Comparison of ENCODE assay signal across 9 cellular contexts in the genomic region with DNA sequence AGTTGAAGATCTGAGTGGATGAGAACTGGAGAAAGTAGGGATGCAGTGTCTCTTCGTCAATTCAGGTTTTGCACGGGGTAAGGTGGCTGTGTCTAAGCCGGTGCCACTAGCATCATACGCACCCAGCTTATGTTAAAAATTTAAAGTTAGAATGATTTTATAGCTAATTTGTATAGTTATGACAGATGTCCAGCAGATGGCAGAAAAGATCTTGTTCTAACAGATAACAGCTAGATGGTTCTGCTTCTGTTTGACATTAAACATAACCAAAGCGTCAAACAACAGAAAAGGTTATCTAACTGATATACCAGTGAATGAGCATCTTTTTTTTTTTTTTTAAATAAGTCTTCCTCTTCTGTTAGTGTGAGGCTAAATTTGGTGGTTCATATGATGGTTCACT. TPM values are rescaled to one million over a fixed set of nuclear protein-coding genes. Genes with fewer than 3 reads are reported as not detected.
DNase-seq lines count a peak whose midpoint lies in the region; ATAC-seq and TF ChIP-seq lines count a peak whose summit lies in the region.
"Had no signal": no experiment of that assay in that cellular context is flagged by ENCODE, and none has a peak within 500 bp of the region (broad histone marks: within the 10 kb centered on the region; RNA-seq: fewer than 3 reads in every experiment).

No MANE protein-coding gene starts in this region.

- no peak overlapping the region for H3K9ac ChIP-seq in fibroblast of lung (ENCODE audit: insufficient read depth, low read length)

- intact Hi-C loops in aorta (cut with DNase I): no loop called here

- DNase-seq in EL: peak; percentile 53
- peak; percentile 5 for DNase-seq in LoVo (ENCODE audit: low spot score)
- DNase-seq in RWPE1 (ENCODE audit: low spot score): peak; percentile 51
- DNase-seq in fibroblast of lung (ENCODE audit: low read depth in 2 of 2): peak; percentile 51 to 74
- DNase-seq in pons (ENCODE audit: low spot score): peak; percentile 80
- no peak for DNase-seq in activated T-cell treated with anti-CD3 and anti-CD28 coated beads for 4 hours
- DNase-seq in aorta: no peak
- no peak for DNase-seq in MG63

- WGBS in aorta, 2 donors: 58 to 60% methylated on average over 5 of the region's 5 CpGs

- H3K9me3 ChIP-seq in fibroblast of lung (ENCODE audit: control insufficient read depth, insufficient read depth, low read depth, low read length) (no peaks in the 10 kb centered on the region), aorta (ENCODE audit: control insufficient read depth, low read length) (peaks cover 1% of the 10 kb centered on the region), MG63 (no peaks in the 10 kb centered on the region)

- H3K79me2 ChIP-seq in fibroblast of lung (ENCODE audit: control insufficient read depth, insufficient read depth, low read length): no peaks in the 10 kb centered on the region

- no peaks in the 10 kb centered on the region for H4K20me1 ChIP-seq in fibroblast of lung (ENCODE audit: control insufficient read depth, extremely low read depth, insufficient read depth, low read length)

- ATAC-seq in aorta (ENCODE audit: low FRiP score): no peak

- H3K27ac ChIP-seq in RWPE1 (no peak overlapping the region), fibroblast of lung (ENCODE audit: insufficient read depth, low read length) (no peak overlapping the region), aorta (ENCODE audit: low read depth in 1 of 2, low read length in 2 of 2) (no peak overlapping the region)

- H3K4me2 ChIP-seq in fibroblast of lung (ENCODE audit: extremely low read depth, insufficient read depth, low read length): no peak overlapping the region

- H2AFZ ChIP-seq in fibroblast of lung (ENCODE audit: low read length): no peak overlapping the region

- H3K27me3 ChIP-seq in fibroblast of lung (ENCODE audit: control insufficient read depth, insufficient read depth, low read length): no peaks in the 10 kb centered on the region
- no peaks in the 10 kb centered on the region for H3K27me3 ChIP-seq in aorta (ENCODE audit: control insufficient read depth in 1 of 2, insufficient read depth in 2 of 2, low read length in 1 of 2)
- H3K27me3 ChIP-seq in MG63: no peaks in the 10 kb centered on the region; the same call in 1 of the 2 replicates

- H3K4me1 ChIP-seq in fibroblast of lung (ENCODE audit: control insufficient read depth, extremely low read depth, insufficient read depth, low read length) (no peaks in the 10 kb centered on the region), aorta (ENCODE audit: control insufficient read depth in 1 of 2, insufficient read depth in 2 of 2, low read length in 2 of 2) (no peaks in the 10 kb centered on the region)

- POLR2A ChIA-PET in RWPE1 (lab: Yijun Ruan, JAX; ENCODE audit: low non-redundant PET): no interaction called here

- H3K4me3 ChIP-seq in fibroblast of lung (replicated peaks in 1 of 4; ENCODE audit: control extremely low read depth in 1 of 4, insufficient read depth in 1 of 4, low read depth in 3 of 4, low read length in 4 of 4): no peak overlapping the region
- no peak overlapping the region for H3K4me3 ChIP-seq in aorta (ENCODE audit: low read length in 2 of 2)
- H3K4me3 ChIP-seq in MG63: no peak overlapping the region

- no peaks in the 10 kb centered on the region for H3K36me3 ChIP-seq in fibroblast of lung (ENCODE audit: control insufficient read depth, insufficient read depth, low read length)
- H3K36me3 ChIP-seq in aorta (ENCODE audit: control insufficient read depth in 1 of 2, insufficient read depth in 2 of 2, low read length in 1 of 2): no peaks in the 10 kb centered on the region
- no peaks in the 10 kb centered on the region for H3K36me3 ChIP-seq in MG63

- CTCF ChIA-PET in RWPE1 (lab: Yijun Ruan, JAX): interaction anchor here (0.6 to 3.5 kb wide), 10 partner anchors 12 to 392 kb away, joined by 3 to 36 read pairs (median 8); a partner anchor contains a TSS

- TF ChIP-seq CTCF in RWPE1 (conservative IDR thresholded peaks at IDR 0.05; ENCODE audit: low read depth) (peak; percentile 29; the same call in 1 of the 2 replicates), fibroblast of lung (conservative IDR thresholded peaks at IDR 0.05 in 1 of 2, IDR thresholded peaks at IDR 0.05 in 1 of 2; ENCODE audit: low read depth in 1 of 2, low read length in 2 of 2) (peak in 1 of 2 donors; percentile 41)

RNA-seq across cellular contexts. Expression of a gene that starts 18.8 kb away (rescaled TPM):
- total RNA-seq in fibroblast of lung (not detected in 2 replicates), aorta (not detected)
- polyA plus RNA-seq in fibroblast of lung (not detected in 2 replicates), aorta (not detected)
- not detected in 2 replicates for polyA plus RNA-seq in fibroblast of lung (2012)
- not detected in 2 replicates for polyA minus RNA-seq in fibroblast of lung (ENCODE audit: low replicate concordance)
- total RNA-seq in MG63 (2014; rRNA removed; shearing (Covaris generic); ENCODE audit: low replicate concordance): not detected in 2 replicates
- total RNA-seq: naive thymus-derived CD8-positive, alpha-beta T cell had no signal

RNA-seq across cellular contexts. Expression of a gene that starts 51.7 kb away (rescaled TPM):
- total RNA-seq in fibroblast of lung: not detected in 2 replicates
- not detected in 2 replicates for polyA plus RNA-seq in fibroblast of lung
- polyA plus RNA-seq in fibroblast of lung (2012): not detected in 2 replicates
- polyA minus RNA-seq in fibroblast of lung (ENCODE audit: low replicate concordance): not detected in 2 replicates
- total RNA-seq in aorta: not detected
- polyA plus RNA-seq in aorta: not detected
- total RNA-seq in MG63 (2014; rRNA removed; shearing (Covaris generic); ENCODE audit: low replicate concordance): not detected in 2 replicates
- total RNA-seq: naive thymus-derived CD8-positive, alpha-beta T cell had no signal
- polyA plus RNA-seq: naive thymus-derived CD8-positive, alpha-beta T cell had no signal

RNA-seq across cellular contexts. Expression of a gene that starts 56.2 kb away (rescaled TPM):
- not detected in 2 replicates for total RNA-seq in fibroblast of lung
- not detected in 2 replicates for polyA plus RNA-seq in fibroblast of lung
- not detected in 2 replicates for polyA plus RNA-seq in fibroblast of lung (2012)
- not detected in 2 replicates for polyA minus RNA-seq in fibroblast of lung (ENCODE audit: low replicate concordance)
- total RNA-seq in aorta: not detected
- not detected for polyA plus RNA-seq in aorta
- not detected in 2 replicates for total RNA-seq in MG63 (2014; rRNA removed; shearing (Covaris generic); ENCODE audit: low replicate concordance)
- total RNA-seq: naive thymus-derived CD8-positive, alpha-beta T cell had no signal
- polyA plus RNA-seq: naive thymus-derived CD8-positive, alpha-beta T cell had no signal

Comparison
In these comparisons a context has a peak if more than half of its experiments do, and no peak if none do; other contexts are left out.
1. DNase-seq: peak in EL (single experiment), LoVo (single experiment), RWPE1 (single experiment), fibroblast of lung (2 of 2) and pons (single experiment); none in activated T-cell treated with anti-CD3 and anti-CD28 coated beads for 4 hours (single experiment), aorta (0 of 2) and MG63 (single experiment).